ENCODE assay signal across 16 cellular contexts in genomic region chr12:67410246-67410645, GRCh38.
"Had no signal": no experiment of that assay in that cellular context is flagged by ENCODE, and none has a peak within 500 bp of the region (broad histone marks: within the 10 kb centered on the region; RNA-seq: fewer than 3 reads in every experiment).

No MANE protein-coding gene starts in this region.

- H3K36me3 ChIP-seq: ascending aorta, stomach had no signal

- H3K9ac ChIP-seq: parathyroid adenoma had no signal

- H3K4me1 ChIP-seq: ascending aorta, testis had no signal

- DNase-seq: activated naive CD4-positive, alpha-beta T cell; activated T-cell treated with anti-CD3 and anti-CD28 coated beads for 4 hours; endodermal cell; foreskin melanocyte; immature natural killer cell; left cardiac atrium; stimulated activated CD4-positive, alpha-beta T cell treated with anti-CD3 and anti-CD28 coated beads, Interleukin-12 subunit alpha, Interleukin-12 subunit beta, amount 100 ng/mL, for 4 hours; stimulated activated CD4-positive, alpha-beta T cell treated with anti-CD3 and anti-CD28 coated beads, Interleukin-2, amount 100 ng/mL, for 24 hours; stomach; T-helper 1 cell; T1000; testis had no signal

- ATAC-seq: activated CD4-positive, CD25-positive, alpha-beta regulatory T cell treated with anti-CD3 and anti-CD28 coated beads, Interleukin-2, amount 50 U/mL, for 24 hours had no signal

- H3K79me2 ChIP-seq: parathyroid adenoma had no signal

- H3K9me3 ChIP-seq: testis had no signal

- H3K4me3 ChIP-seq: ascending aorta, lung, stomach, testis had no signal

- H3K27me3 ChIP-seq: ascending aorta, stomach, testis had no signal

- H2AFZ ChIP-seq: parathyroid adenoma had no signal

- H3K27ac ChIP-seq: ascending aorta, parathyroid adenoma, stomach, testis had no signal
